Comparison of ENCODE assay signal across 18 cellular contexts in the genomic region with DNA sequence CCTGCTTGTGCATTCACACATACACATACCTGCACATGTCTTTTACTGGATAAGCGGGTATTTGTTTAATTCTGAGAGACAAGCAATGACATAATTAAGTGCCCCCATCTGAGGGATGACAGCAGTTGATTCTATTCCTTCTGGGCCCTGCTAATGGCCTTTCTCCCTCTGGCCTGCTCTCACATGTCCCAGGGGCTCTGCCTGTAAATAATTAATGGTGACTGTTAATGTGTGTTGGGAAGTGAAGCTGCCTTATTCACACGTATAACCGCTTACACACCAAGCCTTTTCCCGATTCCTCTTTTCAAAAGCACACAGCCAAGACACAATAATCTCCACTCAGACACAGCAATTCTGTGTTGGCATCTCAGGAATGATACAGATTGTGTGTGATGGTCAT. TPM values are rescaled to one million over a fixed set of nuclear protein-coding genes. Genes with fewer than 3 reads are reported as not detected.
DNase-seq lines count a peak whose midpoint lies in the region; ATAC-seq lines count a peak whose summit lies in the region.
"Had no signal": no experiment of that assay in that cellular context is flagged by ENCODE, and none has a peak within 500 bp of the region (broad histone marks: within the 10 kb centered on the region; RNA-seq: fewer than 3 reads in every experiment).

No MANE protein-coding gene starts in this region.

- intact Hi-C loops in left cardiac atrium (cut with DNase I), result no loop called here

- DNase-seq in Caki2 (ENCODE audit: low read depth), result peak; percentile 77
- no peak for DNase-seq in KG1 (lab: John Stamatoyannopoulos, UW)
- no peak for DNase-seq in stimulated activated CD4-positive, alpha-beta T cell treated with anti-CD3 and anti-CD28 coated beads, Interleukin-2, amount 100 ng/mL, for 24 hours
- DNase-seq in left cardiac atrium, result no peak
- no peak for DNase-seq in occipital lobe (lab: John Stamatoyannopoulos, UW)
- DNase-seq: activated CD4-positive, alpha-beta T cell treated with anti-CD3 and anti-CD28 coated beads, Interleukin-2, amount 50 U/mL, for 4 hours; activated gamma-delta T cell; brain microvascular endothelial cell; effector memory CD8-positive, alpha-beta T cell; foreskin fibroblast; NCI-H1105; NCI-H345; psoas muscle; upper lobe of right lung had no signal

- in situ Hi-C loops in Caki2 (cut with HindIII; ENCODE audit: low pct_unique_long_range_greater_than_20kb, low sequenced_read_pairs), result no loop called here

- ATAC-seq in GM19324 (IDR thresholded peaks at IDR 0.05; ENCODE audit: low FRiP score, unreplicated experiment) (peak; percentile 81), HG02763 (IDR thresholded peaks at IDR 0.05; ENCODE audit: unreplicated experiment) (peak; percentile 77), HG03521 (IDR thresholded peaks at IDR 0.05; ENCODE audit: unreplicated experiment) (peak; percentile 38), left cardiac atrium (no peak)
- ATAC-seq: A549; effector memory CD8-positive, alpha-beta T cell; psoas muscle; upper lobe of right lung had no signal

RNA-seq across cellular contexts. Expression of a gene that starts 47.8 kb away (rescaled TPM):
- 9.2 and 9.8 TPM in 2 replicates for total RNA-seq in Caki2 (2014; rRNA removed; shearing (Covaris generic); ENCODE audit: low replicate concordance)
- total RNA-seq in left cardiac atrium (1 to 10 TPM; 5.2 to 9.1 TPM), occipital lobe (1.4 TPM)

Comparison
In these comparisons a context has a peak if more than half of its experiments do, and no peak if none do; other contexts are left out.
1. ATAC-seq: peak in GM19324 (single experiment), HG02763 (single experiment) and HG03521 (single experiment); none in left cardiac atrium (0 of 2).